2 cellular contexts compared by ENCODE assay signal in the genomic region with DNA sequence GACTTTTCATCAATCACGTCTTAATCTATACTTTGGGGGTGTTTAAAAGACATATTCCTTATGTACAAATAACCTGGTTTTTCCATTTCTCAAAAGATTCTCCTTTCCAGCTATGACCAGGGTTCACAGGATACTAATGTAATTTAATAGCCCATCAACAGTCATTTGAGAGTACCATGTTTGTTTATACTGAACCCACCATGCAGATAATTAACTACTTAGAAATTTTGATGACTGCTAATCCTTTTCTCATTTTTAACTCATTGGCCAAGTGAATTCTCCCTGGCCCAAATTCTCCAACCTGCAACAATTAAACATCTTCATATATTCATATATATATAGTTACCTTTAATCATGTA.
TF ChIP-seq lines count a peak whose summit lies in the region.

No MANE protein-coding gene starts in this region.

TF ChIP-seq in A549, 52 proteins besides CTCF, POLR2A, EP300 and RAD21 (continued from another document):
- TF ChIP-seq, protein P1, sequence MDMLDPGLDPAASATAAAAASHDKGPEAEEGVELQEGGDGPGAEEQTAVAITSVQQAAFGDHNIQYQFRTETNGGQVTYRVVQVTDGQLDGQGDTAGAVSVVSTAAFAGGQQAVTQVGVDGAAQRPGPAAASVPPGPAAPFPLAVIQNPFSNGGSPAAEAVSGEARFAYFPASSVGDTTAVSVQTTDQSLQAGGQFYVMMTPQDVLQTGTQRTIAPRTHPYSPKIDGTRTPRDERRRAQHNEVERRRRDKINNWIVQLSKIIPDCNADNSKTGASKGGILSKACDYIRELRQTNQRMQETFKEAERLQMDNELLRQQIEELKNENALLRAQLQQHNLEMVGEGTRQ (IDR thresholded peaks at IDR 0.05) = no peak
- no peak for TF ChIP-seq MYC (IDR thresholded peaks at IDR 0.05; ENCODE audit: borderline replicate concordance, low read length)

TF ChIP-seq in GM23338, 12 proteins besides CTCF, POLR2A, EP300 and RAD21 (continued from another document):
- TF ChIP-seq, protein P2, sequence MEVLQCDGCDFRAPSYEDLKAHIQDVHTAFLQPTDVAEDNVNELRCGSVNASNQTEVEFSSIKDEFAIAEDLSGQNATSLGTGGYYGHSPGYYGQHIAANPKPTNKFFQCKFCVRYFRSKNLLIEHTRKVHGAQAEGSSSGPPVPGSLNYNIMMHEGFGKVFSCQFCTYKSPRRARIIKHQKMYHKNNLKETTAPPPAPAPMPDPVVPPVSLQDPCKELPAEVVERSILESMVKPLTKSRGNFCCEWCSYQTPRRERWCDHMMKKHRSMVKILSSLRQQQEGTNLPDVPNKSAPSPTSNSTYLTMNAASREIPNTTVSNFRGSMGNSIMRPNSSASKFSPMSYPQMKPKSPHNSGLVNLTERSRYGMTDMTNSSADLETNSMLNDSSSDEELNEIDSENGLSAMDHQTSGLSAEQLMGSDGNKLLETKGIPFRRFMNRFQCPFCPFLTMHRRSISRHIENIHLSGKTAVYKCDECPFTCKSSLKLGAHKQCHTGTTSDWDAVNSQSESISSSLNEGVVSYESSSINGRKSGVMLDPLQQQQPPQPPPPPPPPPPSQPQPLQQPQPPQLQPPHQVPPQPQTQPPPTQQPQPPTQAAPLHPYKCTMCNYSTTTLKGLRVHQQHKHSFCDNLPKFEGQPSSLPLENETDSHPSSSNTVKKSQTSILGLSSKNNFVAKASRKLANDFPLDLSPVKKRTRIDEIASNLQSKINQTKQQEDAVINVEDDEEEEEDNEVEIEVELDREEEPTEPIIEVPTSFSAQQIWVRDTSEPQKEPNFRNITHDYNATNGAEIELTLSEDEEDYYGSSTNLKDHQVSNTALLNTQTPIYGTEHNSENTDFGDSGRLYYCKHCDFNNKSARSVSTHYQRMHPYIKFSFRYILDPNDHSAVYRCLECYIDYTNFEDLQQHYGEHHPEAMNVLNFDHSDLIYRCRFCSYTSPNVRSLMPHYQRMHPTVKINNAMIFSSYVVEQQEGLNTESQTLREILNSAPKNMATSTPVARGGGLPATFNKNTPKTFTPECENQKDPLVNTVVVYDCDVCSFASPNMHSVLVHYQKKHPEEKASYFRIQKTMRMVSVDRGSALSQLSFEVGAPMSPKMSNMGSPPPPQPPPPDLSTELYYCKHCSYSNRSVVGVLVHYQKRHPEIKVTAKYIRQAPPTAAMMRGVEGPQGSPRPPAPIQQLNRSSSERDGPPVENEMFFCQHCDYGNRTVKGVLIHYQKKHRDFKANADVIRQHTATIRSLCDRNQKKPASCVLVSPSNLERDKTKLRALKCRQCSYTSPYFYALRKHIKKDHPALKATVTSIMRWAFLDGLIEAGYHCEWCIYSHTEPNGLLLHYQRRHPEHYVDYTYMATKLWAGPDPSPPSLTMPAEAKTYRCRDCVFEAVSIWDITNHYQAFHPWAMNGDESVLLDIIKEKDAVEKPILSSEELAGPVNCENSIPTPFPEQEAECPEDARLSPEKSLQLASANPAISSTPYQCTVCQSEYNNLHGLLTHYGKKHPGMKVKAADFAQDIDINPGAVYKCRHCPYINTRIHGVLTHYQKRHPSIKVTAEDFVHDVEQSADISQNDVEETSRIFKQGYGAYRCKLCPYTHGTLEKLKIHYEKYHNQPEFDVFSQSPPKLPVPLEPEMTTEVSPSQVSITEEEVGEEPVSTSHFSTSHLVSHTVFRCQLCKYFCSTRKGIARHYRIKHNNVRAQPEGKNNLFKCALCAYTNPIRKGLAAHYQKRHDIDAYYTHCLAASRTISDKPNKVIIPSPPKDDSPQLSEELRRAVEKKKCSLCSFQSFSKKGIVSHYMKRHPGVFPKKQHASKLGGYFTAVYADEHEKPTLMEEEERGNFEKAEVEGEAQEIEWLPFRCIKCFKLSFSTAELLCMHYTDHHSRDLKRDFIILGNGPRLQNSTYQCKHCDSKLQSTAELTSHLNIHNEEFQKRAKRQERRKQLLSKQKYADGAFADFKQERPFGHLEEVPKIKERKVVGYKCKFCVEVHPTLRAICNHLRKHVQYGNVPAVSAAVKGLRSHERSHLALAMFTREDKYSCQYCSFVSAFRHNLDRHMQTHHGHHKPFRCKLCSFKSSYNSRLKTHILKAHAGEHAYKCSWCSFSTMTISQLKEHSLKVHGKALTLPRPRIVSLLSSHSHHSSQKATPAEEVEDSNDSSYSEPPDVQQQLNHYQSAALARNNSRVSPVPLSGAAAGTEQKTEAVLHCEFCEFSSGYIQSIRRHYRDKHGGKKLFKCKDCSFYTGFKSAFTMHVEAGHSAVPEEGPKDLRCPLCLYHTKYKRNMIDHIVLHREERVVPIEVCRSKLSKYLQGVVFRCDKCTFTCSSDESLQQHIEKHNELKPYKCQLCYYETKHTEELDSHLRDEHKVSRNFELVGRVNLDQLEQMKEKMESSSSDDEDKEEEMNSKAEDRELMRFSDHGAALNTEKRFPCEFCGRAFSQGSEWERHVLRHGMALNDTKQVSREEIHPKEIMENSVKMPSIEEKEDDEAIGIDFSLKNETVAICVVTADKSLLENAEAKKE (CRISPR knock-in tag; IDR thresholded peaks at IDR 0.05) = no peak
- TF ChIP-seq EZH2phosphoT487 (IDR thresholded peaks at IDR 0.05; ENCODE audit: unreplicated experiment) = no peak
- TF ChIP-seq JUNB (IDR thresholded peaks at IDR 0.05; ENCODE audit: unreplicated experiment) = no peak
- no peak for TF ChIP-seq POLR2AphosphoS5 (IDR thresholded peaks at IDR 0.05; ENCODE audit: low read depth)
